In the genomic region with DNA sequence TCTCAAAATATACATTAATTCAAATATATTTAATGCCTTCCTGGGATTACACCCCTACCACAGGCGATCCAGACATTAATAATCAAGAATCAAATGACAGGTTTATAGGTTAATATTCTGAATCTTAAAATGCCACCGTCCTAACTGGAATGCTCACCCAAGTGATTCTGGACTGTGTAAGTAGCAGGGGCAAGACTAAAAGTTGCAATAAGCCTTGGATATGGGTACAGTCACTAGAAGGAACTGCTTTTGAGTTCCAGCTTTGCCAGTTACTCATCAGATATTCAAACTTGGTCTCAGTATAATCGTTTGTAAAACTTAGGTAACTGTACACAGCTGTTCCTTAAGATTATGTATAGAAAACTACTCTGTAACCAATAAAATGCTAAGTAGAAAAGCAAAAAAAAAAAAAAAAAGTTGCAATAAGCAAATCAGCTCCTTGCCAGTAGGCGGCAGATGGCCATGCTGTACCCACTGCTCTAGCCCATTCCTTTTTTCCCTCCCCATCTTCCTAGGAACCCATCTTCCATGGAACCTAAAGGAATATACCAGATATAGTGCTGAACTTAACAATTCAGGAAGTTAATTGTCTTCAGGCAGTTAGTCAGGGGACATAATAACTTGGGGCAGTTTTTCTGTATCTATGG, we compare ENCODE assay signal across 8 cellular contexts. TPM values are rescaled to one million over a fixed set of nuclear protein-coding genes. Genes with fewer than 3 reads are reported as not detected.
DNase-seq lines count a peak whose midpoint lies in the region; ATAC-seq and TF ChIP-seq lines count a peak whose summit lies in the region.

No MANE protein-coding gene starts in this region.

- ATAC-seq in activated CD8-positive, alpha-beta T cell treated with anti-CD3 and anti-CD28 coated beads for 36 hours, result peak; percentile 40
- peak; percentile 20 to 27 for ATAC-seq in naive B cell (ENCODE audit: low read depth in 2 of 2)
- no peak for ATAC-seq in GM21390 (IDR thresholded peaks at IDR 0.05; ENCODE audit: unreplicated experiment)
- ATAC-seq in GM19463 (IDR thresholded peaks at IDR 0.05; ENCODE audit: unreplicated experiment), result no peak

- H3K4me1 Mint-ChIP-seq in activated CD8-positive, alpha-beta T cell treated with anti-CD3 and anti-CD28 coated beads for 36 hours (ENCODE audit: low read depth), result peaks cover 44% of the 10 kb centered on the region
- H3K4me1 Mint-ChIP-seq in naive B cell, result peaks cover 24 to 33% (median 30%) of the 10 kb centered on the region in 3 donors

- CTCF ChIA-PET in activated CD8-positive, alpha-beta T cell treated with anti-CD3 and anti-CD28 coated beads for 36 hours (lab: Charles Lee), result interaction anchor here (1.1 to 2.5 kb wide), 3 partner anchors 11 to 53 kb away, joined by 3 to 10 read pairs (median 6); a partner anchor contains a TSS

- TF ChIP-seq CTCF in activated CD8-positive, alpha-beta T cell treated with anti-CD3 and anti-CD28 coated beads for 36 hours (IDR thresholded peaks at IDR 0.05), result peak; percentile 36

- DNase-seq in DMS53 (lab: John Stamatoyannopoulos, UW) (peak; percentile 61), DMS53 treated with DMSO at 0.1 percent for 48 hours (lab: John Stamatoyannopoulos, UW; ENCODE audit: unreplicated experiment) (no peak), HT1080 (ENCODE audit: low read depth) (peak; percentile 39), naive B cell (no peak), retina (no peak)
- DNase-seq in activated CD8-positive, alpha-beta T cell treated with anti-CD3 and anti-CD28 coated beads for 36 hours, result no peak

- H3K27ac Mint-ChIP-seq in activated CD8-positive, alpha-beta T cell treated with anti-CD3 and anti-CD28 coated beads for 36 hours, result peak overlapping the region; percentile 84
- peak overlapping the region; percentile 15 to 74 (median 56) for H3K27ac Mint-ChIP-seq in naive B cell

- intact Hi-C loops in activated CD8-positive, alpha-beta T cell treated with anti-CD3 and anti-CD28 coated beads for 36 hours (cut with micrococcal nuclease), result no loop called here

- POLR2A ChIA-PET in activated CD8-positive, alpha-beta T cell treated with anti-CD3 and anti-CD28 coated beads for 36 hours (lab: Charles Lee), result interaction anchor here (1.1 kb wide), 1 partner anchor 11 kb away, joined by 4 read pairs; a partner anchor contains a TSS

- peak overlapping the region; percentile 9 for H3K4me3 Mint-ChIP-seq in activated CD8-positive, alpha-beta T cell treated with anti-CD3 and anti-CD28 coated beads for 36 hours
- H3K4me3 Mint-ChIP-seq in naive B cell, result peak overlapping the region in 1 of 8 donors; percentile 12

- H3K9me3 Mint-ChIP-seq in activated CD8-positive, alpha-beta T cell treated with anti-CD3 and anti-CD28 coated beads for 36 hours, result no peaks in the 10 kb centered on the region
- H3K9me3 Mint-ChIP-seq in naive B cell, result no peaks in the 10 kb centered on the region

- H3K27me3 Mint-ChIP-seq in activated CD8-positive, alpha-beta T cell treated with anti-CD3 and anti-CD28 coated beads for 36 hours, result no peaks in the 10 kb centered on the region
- H3K27me3 Mint-ChIP-seq in naive B cell, result no peaks in the 10 kb centered on the region

- H3K36me3 Mint-ChIP-seq in activated CD8-positive, alpha-beta T cell treated with anti-CD3 and anti-CD28 coated beads for 36 hours (ENCODE audit: low read depth), result peaks cover 22% of the 10 kb centered on the region
- H3K36me3 Mint-ChIP-seq in naive B cell, result no peaks in the 10 kb centered on the region

RNA-seq across cellular contexts. Expression of a gene that starts 10.5 kb away (rescaled TPM):
- total RNA-seq in HT1080 (2014; rRNA removed; shearing (Covaris generic)), result 75.0 and 78.3 TPM in 2 replicates
- 19.2 and 22.4 TPM in 2 replicates for polyA plus RNA-seq in HT1080 (2015; cell fraction: cytosol; rRNA removed)
- 27.1 and 27.6 TPM in 2 replicates for polyA plus RNA-seq in HT1080 (2015; cell fraction: nucleus; rRNA removed)
- 10 to 100 TPM; 56.2 to 63.4 TPM for total RNA-seq in activated CD8-positive, alpha-beta T cell treated with anti-CD3 and anti-CD28 coated beads for 36 hours
- 100 to 1,000 TPM in 3 of 6 donors, 10 to 100 TPM in 3; 85.3 to 118 (median 102) TPM for polyA plus RNA-seq in naive B cell (ENCODE audit: low read depth in 6 of 6)

RNA-seq across cellular contexts. Expression of a gene that starts 10.7 kb away (rescaled TPM):
- 27.0 and 41.4 TPM in 2 replicates for total RNA-seq in HT1080 (2014; rRNA removed; shearing (Covaris generic))
- polyA plus RNA-seq in HT1080 (2015; cell fraction: cytosol; rRNA removed), result 69.6 and 75.2 TPM in 2 replicates
- 42.1 and 46.5 TPM in 2 replicates for polyA plus RNA-seq in HT1080 (2015; cell fraction: nucleus; rRNA removed)
- total RNA-seq in activated CD8-positive, alpha-beta T cell treated with anti-CD3 and anti-CD28 coated beads for 36 hours, result 10 to 100 TPM; 81.3 to 85.7 TPM
- 10 to 100 TPM; 40.8 to 59.5 (median 45.0) TPM for polyA plus RNA-seq in naive B cell (ENCODE audit: low read depth in 6 of 6)

RNA-seq across cellular contexts. Expression of a gene that starts 35.3 kb away (rescaled TPM):
- 42.4 and 50.4 TPM in 2 replicates for total RNA-seq in HT1080 (2014; rRNA removed; shearing (Covaris generic))
- polyA plus RNA-seq in HT1080 (2015; cell fraction: cytosol; rRNA removed), result 19.0 and 22.1 TPM in 2 replicates
- polyA plus RNA-seq in HT1080 (2015; cell fraction: nucleus; rRNA removed), result 4.6 and 10.1 TPM in 2 replicates
- 10 to 100 TPM; 24.3 to 29.5 TPM for total RNA-seq in activated CD8-positive, alpha-beta T cell treated with anti-CD3 and anti-CD28 coated beads for 36 hours
- 10 to 100 TPM in 2 of 6 donors, 1 to 10 TPM in 4; 5.7 to 13.3 (median 7.5) TPM for polyA plus RNA-seq in naive B cell (ENCODE audit: low read depth in 6 of 6)

RNA-seq across cellular contexts. Expression of a gene that starts 52.0 kb away (rescaled TPM):
- 16.0 and 23.6 TPM in 2 replicates for total RNA-seq in HT1080 (2014; rRNA removed; shearing (Covaris generic))
- polyA plus RNA-seq in HT1080 (2015; cell fraction: cytosol; rRNA removed), result 31.3 and 33.3 TPM in 2 replicates
- 24.6 and 24.8 TPM in 2 replicates for polyA plus RNA-seq in HT1080 (2015; cell fraction: nucleus; rRNA removed)
- 10 to 100 TPM; 45.1 to 50.2 TPM for total RNA-seq in activated CD8-positive, alpha-beta T cell treated with anti-CD3 and anti-CD28 coated beads for 36 hours
- 10 to 100 TPM; 49.0 to 78.3 (median 62.7) TPM for polyA plus RNA-seq in naive B cell (ENCODE audit: low read depth in 6 of 6)

Comparison
In these comparisons a context has a peak if more than half of its experiments do, and no peak if none do; other contexts are left out.
1. DNase-seq: peak in DMS53 (single experiment) and HT1080 (single experiment); none in DMS53 treated with DMSO at 0.1 percent for 48 hours (single experiment), activated CD8-positive, alpha-beta T cell treated with anti-CD3 and anti-CD28 coated beads for 36 hours (single experiment), naive B cell (single experiment) and retina (single experiment).
2. ATAC-seq: peak in activated CD8-positive, alpha-beta T cell treated with anti-CD3 and anti-CD28 coated beads for 36 hours (single experiment) and naive B cell (2 of 2); none in GM21390 (single experiment) and GM19463 (single experiment).